In genomic region chr11:86978247-86978646, GRCh38 we compare ENCODE assay signal across 20 cellular contexts. TPM values are rescaled to one million over a fixed set of nuclear protein-coding genes. Genes with fewer than 3 reads are reported as not detected.
DNase-seq lines count a peak whose midpoint lies in the region; ATAC-seq and TF ChIP-seq lines count a peak whose summit lies in the region.
"Had no signal": no experiment of that assay in that cellular context is flagged by ENCODE, and none has a peak within 500 bp of the region (broad histone marks: within the 10 kb centered on the region; RNA-seq: fewer than 3 reads in every experiment).

No MANE protein-coding gene starts in this region.

- TF ChIP-seq EP300 in gastroesophageal sphincter (IDR thresholded peaks at IDR 0.05) (no peak), esophagus muscularis mucosa (IDR thresholded peaks at IDR 0.05) (no peak)

- H3K36me3 ChIP-seq in OCI-LY3 (replicated peaks; ENCODE audit: low read depth, low read length), result peaks cover 3% of the 10 kb centered on the region
- no peaks in the 10 kb centered on the region for H3K36me3 ChIP-seq in gastroesophageal sphincter
- H3K36me3 ChIP-seq in psoas muscle (ENCODE audit: insufficient read depth in 1 of 2, low read depth in 1 of 2), result no peaks in the 10 kb centered on the region
- H3K36me3 ChIP-seq in esophagus muscularis mucosa, result no peaks in the 10 kb centered on the region
- H3K36me3 ChIP-seq: ovary, SJSA1 had no signal

- no peak overlapping the region for H3K9ac ChIP-seq in OCI-LY3 (ENCODE audit: low read length)

- H3K4me3 ChIP-seq in OCI-LY3 (ENCODE audit: low read length) (no peak overlapping the region), gastroesophageal sphincter (no peak overlapping the region), psoas muscle (no peak overlapping the region), esophagus muscularis mucosa (no peak overlapping the region)
- H3K4me3 ChIP-seq: hepatocyte, ovary, SJSA1, smooth muscle cell had no signal

- intact Hi-C loops in psoas muscle (cut with DNase I) (no loop called here), esophagus muscularis mucosa (cut with DNase I) (no loop called here)

- H3K27ac ChIP-seq in OCI-LY3 (ENCODE audit: low read length) (no peak overlapping the region), gastroesophageal sphincter (peak overlapping the region in 2 of 4 donors; percentile 4 to 24), psoas muscle (no peak overlapping the region), esophagus muscularis mucosa (replicated peaks in 1 of 4) (peak overlapping the region in 1 of 4 donors; percentile 20)
- H3K27ac ChIP-seq: hepatocyte, SJSA1, VCaP had no signal

- H3K4me2 ChIP-seq in OCI-LY3 (ENCODE audit: low read length), result no peak overlapping the region
- H3K4me2 ChIP-seq: hepatocyte, smooth muscle cell had no signal

- ATAC-seq in gastroesophageal sphincter, result peak; percentile 76
- ATAC-seq in psoas muscle, result peak in 3 of 4 donors; percentile 47 to 74 (median 71)

- DNase-seq in CD1c-positive myeloid dendritic cell (ENCODE audit: extremely low spot score) (peak; percentile 24), psoas muscle (peak; percentile 65 to 78), NCI-H345 treated with DMSO at 0.1 percent for 48 hours (lab: John Stamatoyannopoulos, UW; ENCODE audit: unreplicated experiment) (no peak), esophagus muscularis mucosa (ENCODE audit: extremely low spot score) (no peak), activated gamma-delta T cell treated with Interleukin-2 at 50 U/mL for 16 hours (no peak)
- DNase-seq in stimulated activated CD4-positive, alpha-beta T cell treated with anti-CD3 and anti-CD28 coated beads, Interleukin-2, amount 100 ng/mL, for 48 hours, result no peak
- DNase-seq: activated CD4-positive, alpha-beta T cell treated with anti-CD3 and anti-CD28 coated beads, Interleukin-2, amount 50 U/mL, for 4 hours; activated T-cell treated with anti-CD3 and anti-CD28 coated beads for 4 hours; cerebellar nuclear complex; effector memory CD4-positive, alpha-beta T cell; islet precursor cell; NCI-H1048 had no signal

- H2AFZ ChIP-seq in OCI-LY3 (ENCODE audit: low read depth, low read length), result peak overlapping the region; percentile 9; the same call in 1 of the 2 replicates
- H2AFZ ChIP-seq: hepatocyte had no signal

- peaks cover 7% of the 10 kb centered on the region for H3K9me3 ChIP-seq in OCI-LY3 (ENCODE audit: insufficient read depth, low read length)
- peaks cover 0 to 3% (median 0%) of the 10 kb centered on the region in 3 donors for H3K9me3 ChIP-seq in gastroesophageal sphincter
- H3K9me3 ChIP-seq in psoas muscle, result no peaks in the 10 kb centered on the region
- peaks cover 0 to 9% (median 2%) of the 10 kb centered on the region in 4 donors for H3K9me3 ChIP-seq in esophagus muscularis mucosa
- H3K9me3 ChIP-seq: ovary, SJSA1 had no signal

- no peaks in the 10 kb centered on the region for H3K79me2 ChIP-seq in OCI-LY3 (ENCODE audit: low read length)
- H3K79me2 ChIP-seq: hepatocyte had no signal

- no peak for TF ChIP-seq POLR2A in gastroesophageal sphincter (IDR thresholded peaks at IDR 0.05)
- TF ChIP-seq POLR2A in esophagus muscularis mucosa (IDR thresholded peaks at IDR 0.05; ENCODE audit: low read depth), result no peak

- H3K4me1 ChIP-seq in OCI-LY3 (ENCODE audit: low read length), result no peaks in the 10 kb centered on the region; the same call in 1 of the 2 replicates
- peaks cover 0 to 29% (median 2%) of the 10 kb centered on the region in 3 donors for H3K4me1 ChIP-seq in gastroesophageal sphincter
- H3K4me1 ChIP-seq in psoas muscle, result peaks cover 42% of the 10 kb centered on the region
- peaks cover 17 to 34% (median 21%) of the 10 kb centered on the region in 4 donors for H3K4me1 ChIP-seq in esophagus muscularis mucosa
- H3K4me1 ChIP-seq: SJSA1 had no signal

- TF ChIP-seq CTCF in OCI-LY3 (IDR thresholded peaks at IDR 0.05; ENCODE audit: low read depth, low read length) (no peak), gastroesophageal sphincter (IDR thresholded peaks at IDR 0.05) (no peak), psoas muscle (IDR thresholded peaks at IDR 0.05) (no peak), esophagus muscularis mucosa (IDR thresholded peaks at IDR 0.05) (no peak)

- no peaks in the 10 kb centered on the region for H4K20me1 ChIP-seq in OCI-LY3 (ENCODE audit: insufficient read depth, low read length)

- WGBS in gastroesophageal sphincter (ENCODE audit: low coverage in 1 of 2), 2 donors, result 88 to 94% methylated on average over 5 to 7 of the region's 7 CpGs
- 55 to 64% (median 56%) methylated on average over 7 of the region's 7 CpGs for WGBS in psoas muscle, 3 donors
- 75% methylated on average over 7 of the region's 7 CpGs for WGBS in esophagus muscularis mucosa

- H3K27me3 ChIP-seq in OCI-LY3 (ENCODE audit: low read depth, low read length) (no peaks in the 10 kb centered on the region), gastroesophageal sphincter (no peaks in the 10 kb centered on the region), psoas muscle (ENCODE audit: insufficient read depth in 3 of 3, low read length in 2 of 3) (no peaks in the 10 kb centered on the region), esophagus muscularis mucosa (no peaks in the 10 kb centered on the region)
- H3K27me3 ChIP-seq: hepatocyte, ovary, SJSA1 had no signal

RNA-seq across cellular contexts. Expression of gene FZD4, which starts 23.1 kb away (rescaled TPM):
- 10 to 100 TPM; 33.3 to 42.9 (median 34.6) TPM for total RNA-seq in gastroesophageal sphincter
- total RNA-seq in psoas muscle, result 100 to 1,000 TPM in 1 of 4 donors, 10 to 100 TPM in 3; 12.3 to 158 (median 30.2) TPM
- 10 to 100 TPM; 22.1 to 39.5 (median 27.5) TPM for polyA plus RNA-seq in psoas muscle
- total RNA-seq in esophagus muscularis mucosa, result 10 to 100 TPM; 23.7 to 42.3 (median 31.8) TPM
- polyA plus RNA-seq: CD4-positive, alpha-beta memory T cell had no signal

RNA-seq across cellular contexts. Expression of gene TMEM135, which starts 59.5 kb away (rescaled TPM):
- total RNA-seq in gastroesophageal sphincter, result 10 to 100 TPM in 3 of 4 donors, 1 to 10 TPM in 1; 9.6 to 25.7 (median 17.0) TPM
- total RNA-seq in psoas muscle, result 10 to 100 TPM in 3 of 4 donors, 1 to 10 TPM in 1; 9.4 to 26.6 (median 16.2) TPM
- 1 to 10 TPM; 4.1 to 6.3 (median 5.6) TPM for polyA plus RNA-seq in psoas muscle
- total RNA-seq in esophagus muscularis mucosa, result 10 to 100 TPM; 11.6 to 19.5 (median 14.9) TPM

Comparison
In these comparisons a context has a peak if more than half of its experiments do, and no peak if none do; other contexts are left out.
1. DNase-seq: peak in CD1c-positive myeloid dendritic cell (single experiment) and psoas muscle (2 of 2); none in NCI-H345 treated with DMSO at 0.1 percent for 48 hours (single experiment), esophagus muscularis mucosa (single experiment), stimulated activated CD4-positive, alpha-beta T cell treated with anti-CD3 and anti-CD28 coated beads, Interleukin-2, amount 100 ng/mL, for 48 hours (0 of 2) and activated gamma-delta T cell treated with Interleukin-2 at 50 U/mL for 16 hours (single experiment).